ENCODE assay signal across 8 cellular contexts in the genomic region with DNA sequence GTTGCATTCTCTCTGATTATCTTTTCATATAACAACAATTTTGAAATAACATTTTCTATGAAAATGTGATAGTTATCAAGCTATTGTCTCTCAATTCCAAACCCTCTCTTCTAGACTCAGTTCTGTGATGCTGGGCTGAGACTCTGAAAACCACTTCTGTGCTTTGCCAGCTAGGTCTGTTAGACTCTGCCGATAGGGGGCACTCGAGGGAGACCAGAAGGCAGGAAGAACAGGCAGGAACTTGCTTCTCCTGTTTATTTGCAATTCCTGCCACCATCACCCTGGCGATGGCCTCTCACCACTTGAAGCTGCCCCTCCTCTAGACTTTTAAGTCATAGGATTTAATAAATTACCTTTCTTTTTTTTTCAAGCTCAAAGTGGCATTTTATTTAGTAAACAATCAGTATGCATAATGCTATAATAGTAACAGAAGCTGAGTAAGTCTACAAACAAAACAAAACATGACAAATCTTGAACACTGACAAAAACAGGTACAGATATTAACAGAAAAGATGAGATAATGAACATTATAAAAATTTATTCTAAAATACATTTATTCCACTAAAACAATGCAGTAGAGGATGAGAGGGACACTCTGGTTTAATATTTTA. TPM values are rescaled to one million over a fixed set of nuclear protein-coding genes. Genes with fewer than 3 reads are reported as not detected.
DNase-seq lines count a peak whose midpoint lies in the region; ATAC-seq, FAIRE-seq and TF ChIP-seq lines count a peak whose summit lies in the region.

No MANE protein-coding gene starts in this region.

- no peaks in the 10 kb centered on the region for H3K36me3 ChIP-seq in bronchial epithelial cell (ENCODE audit: control insufficient read depth, insufficient read depth, low read length)

- TF ChIP-seq CTCF in VCaP (conservative IDR thresholded peaks at IDR 0.05) (peak; percentile 74), bronchial epithelial cell (IDR thresholded peaks at IDR 0.05; ENCODE audit: insufficient read depth, low read length, severe bottlenecking) (peak; percentile 78)

- DNase-seq in NK-92 treated with Interleukin-12 subunit alpha and Interleukin-12 subunit beta, amount 100 ng/mL, for 24 hours (lab: John Stamatoyannopoulos, UW), result peak; percentile 15
- DNase-seq in NK-92 (lab: John Stamatoyannopoulos, UW; ENCODE audit: unreplicated experiment) (no peak), NCI-H2029 (lab: John Stamatoyannopoulos, UW) (peak; percentile 70), bronchial epithelial cell (ENCODE audit: low read depth) (peak; percentile 76), left kidney (ENCODE audit: low read depth, low spot score) (peak; percentile 89)
- peak; percentile 59 to 74 (median 64) for DNase-seq in stimulated activated CD4-positive, alpha-beta T cell treated with anti-CD3 and anti-CD28 coated beads, TNF-alpha, amount 100 ng/mL, for 48 hours (ENCODE audit: low read depth in 3 of 3)

- no peaks in the 10 kb centered on the region for H3K27me3 ChIP-seq in bronchial epithelial cell (ENCODE audit: control insufficient read depth, insufficient read depth, low read length)

- ATAC-seq in HG02798 (IDR thresholded peaks at IDR 0.05; ENCODE audit: poor library complexity, unreplicated experiment), result peak; percentile 88

- no peak overlapping the region for H3K4me3 ChIP-seq in bronchial epithelial cell (ENCODE audit: low read depth, low read length)

- FAIRE-seq in bronchial epithelial cell (lab: Jason Lieb, UNC), result peak; percentile 28

- H3K27ac ChIP-seq in VCaP, result no peak overlapping the region

RNA-seq across cellular contexts. Expression of gene RASL11B, which starts 49.7 kb away (rescaled TPM):
- 0.77 and 1.3 TPM in 2 replicates for total RNA-seq in bronchial epithelial cell
